8 cellular contexts compared by ENCODE assay signal in genomic region chr1:41003127-41003639, GRCh38. TPM values are rescaled to one million over a fixed set of nuclear protein-coding genes. Genes with fewer than 3 reads are reported as not detected.
DNase-seq lines count a peak whose midpoint lies in the region; ATAC-seq, FAIRE-seq and TF ChIP-seq lines count a peak whose summit lies in the region.

No MANE protein-coding gene starts in this region.

- TF ChIP-seq POLR2A in K562 (conservative IDR thresholded peaks at IDR 0.05) = no peak
- no peak for TF ChIP-seq POLR2A in prostate gland (IDR thresholded peaks at IDR 0.05)

- H3K27me3 ChIP-seq in K562 (ENCODE audit: control insufficient read depth in 2 of 2, insufficient read depth in 2 of 2, low read length in 2 of 2) = no peaks in the 10 kb centered on the region; a peak in 1 of 5 replicates
- H3K27me3 ChIP-seq in prostate gland (replicated peaks; ENCODE audit: insufficient read depth) = no peaks in the 10 kb centered on the region
- H3K27me3 ChIP-seq in pancreas = no peaks in the 10 kb centered on the region

- peak; percentile 10 for DNase-seq in DMS79 (lab: John Stamatoyannopoulos, UW)
- no peak for DNase-seq in K562 (ENCODE audit: extremely low read depth in 1 of 4, low spot score in 3 of 4)
- DNase-seq in prostate gland (ENCODE audit: low spot score) = no peak
- no peak for DNase-seq in NCI-H1048 (lab: John Stamatoyannopoulos, UW)
- no peak for DNase-seq in superior temporal gyrus (ENCODE audit: extremely low spot score)
- DNase-seq in pancreas = no peak

- BruUV-seq in K562 (replicated peaks; lab: Mats Ljungman, UMichigan) = no TSS peak

- H3K4me3 ChIP-seq in K562 = no peak overlapping the region
- H3K4me3 ChIP-seq in prostate gland = no peak overlapping the region
- no peak overlapping the region for H3K4me3 ChIP-seq in pancreas

- peak overlapping the region; percentile 28 for H3K4me2 ChIP-seq in K562 (ENCODE audit: insufficient read depth, low read length)

- H3K9me3 ChIP-seq in K562 (replicated peaks; ENCODE audit: control insufficient read depth, insufficient read depth, low read depth, low read length) (no peaks in the 10 kb centered on the region), prostate gland (no peaks in the 10 kb centered on the region), pancreas (no peaks in the 10 kb centered on the region)

- WGBS in K562 (ENCODE audit: insufficient coverage, low coverage, missing lambda C conversion rate) = 64% methylated on average over 9 of the region's 9 CpGs
- WGBS in prostate gland = 57% methylated on average over 9 of the region's 9 CpGs
- 92 to 93% methylated on average over 9 of the region's 9 CpGs for WGBS in pancreas, 2 donors

- intact Hi-C loops in K562 (cut with micrococcal nuclease) = loop anchor here (1.0 to 5.0 kb wide), 2 partner anchors 24 to 141 kb away; partner anchors contain the start of genes CITED4 and CTPS1
- intact Hi-C loops in prostate gland (cut with DNase I) = loop anchor here (1.0 kb wide), 1 partner anchor 22 kb away; no protein-coding TSS in a partner anchor
- intact Hi-C loops in pancreas (cut with DNase I) = no loop called here

- H2AFZ ChIP-seq in K562 (ENCODE audit: low read depth, low read length) = no peak overlapping the region

- peak overlapping the region in 1 of 2 experiments; percentile 49; a peak in 1 of 4 replicates for H3K9ac ChIP-seq in K562 (ENCODE audit: insufficient read depth in 1 of 2, low read depth in 2 of 2, low read length in 2 of 2)

- ATAC-seq in HG03378 (IDR thresholded peaks at IDR 0.05; ENCODE audit: unreplicated experiment) = peak; percentile 5
- peak; percentile 2; the same call in 2 of the 3 replicates for ATAC-seq in K562
- ATAC-seq in HG02798 (IDR thresholded peaks at IDR 0.05; ENCODE audit: poor library complexity, unreplicated experiment) = no peak
- ATAC-seq in pancreas = no peak

- in situ Hi-C loops in K562 (cut with MboI) = no loop called here

- H3K79me2 ChIP-seq in K562 (ENCODE audit: control insufficient read depth, insufficient read depth, low read length) = peaks cover 8% of the 10 kb centered on the region; the same call in 2 of the 3 replicates

- H3K36me3 ChIP-seq in K562 (ENCODE audit: control insufficient read depth, insufficient read depth, low read length) (peaks cover 95% of the 10 kb centered on the region), prostate gland (no peaks in the 10 kb centered on the region), pancreas (peaks cover 0 to 13% (median 11%) of the 10 kb centered on the region in 3 donors)

- H3K4me1 ChIP-seq in K562 (replicated peaks in 1 of 2; ENCODE audit: control insufficient read depth in 2 of 2, insufficient read depth in 2 of 2, low read length in 2 of 2) (peaks cover 13 to 17% of the 10 kb centered on the region in 2 experiments; a peak in 4 of 5 replicates), prostate gland (replicated peaks) (peaks cover 4% of the 10 kb centered on the region), pancreas (peaks cover 0 to 5% (median 0%) of the 10 kb centered on the region in 3 donors)

- CTCF ChIA-PET in K562 (lab: Yijun Ruan, JAX; ENCODE audit: low intra/inter-chr PET ratio) = interaction anchor here (2.0 kb wide), 1 partner anchor 154 kb away, joined by 16 read pairs; no protein-coding TSS in a partner anchor

- peaks cover 10% of the 10 kb centered on the region for H3K9me1 ChIP-seq in K562 (ENCODE audit: control insufficient read depth, insufficient read depth, low read length)

- peaks cover 20% of the 10 kb centered on the region for H4K20me1 ChIP-seq in K562 (replicated peaks; ENCODE audit: control insufficient read depth, insufficient read depth, low read length)

- no peak for TF ChIP-seq RAD21 in K562 (CRISPR knock-in tag; conservative IDR thresholded peaks at IDR 0.05 in 1 of 2, IDR thresholded peaks at IDR 0.05 in 1 of 2)

- TF ChIP-seq EP300 in K562 (IDR thresholded peaks at IDR 0.05; ENCODE audit: low read length) = no peak

- H3K27ac ChIP-seq in K562 (ENCODE audit: extremely low read depth, low read depth, low read length) (no peak overlapping the region), prostate gland (peak overlapping the region; percentile 35 to 42), pancreas (no peak overlapping the region)

- FAIRE-seq in K562 (lab: Jason Lieb, UNC) = no peak
- FAIRE-seq in pancreas (lab: Jason Lieb, UNC) = no peak

- POLR2A ChIA-PET in K562 (lab: Yijun Ruan, JAX) = interaction anchor here (0.5 to 1.9 kb wide), 18 partner anchors 10 to 312 kb away, joined by 3 to 19 read pairs (median 4); partner anchors contain the start of genes NFYC and SLFNL1

- no peak for TF ChIP-seq CTCF in K562 (IDR thresholded peaks at IDR 0.05 in 2 of 3, conservative IDR thresholded peaks at IDR 0.05 in 1 of 3; ENCODE audit: insufficient read depth in 2 of 3, low read depth in 1 of 3, low read length in 3 of 3)
- TF ChIP-seq CTCF in prostate gland (IDR thresholded peaks at IDR 0.05) = no peak
- TF ChIP-seq CTCF in pancreas (IDR thresholded peaks at IDR 0.05) = no peak

TF ChIP-seq in K562, 482 proteins besides CTCF, POLR2A, EP300 and RAD21 (continues in another document):
- TF ChIP-seq ZNF263 (CRISPR knock-in tag; IDR thresholded peaks at IDR 0.05; ENCODE audit: borderline replicate concordance) (peak; percentile 54; the same call in 1 of the 2 replicates), NR2C2 (CRISPR knock-in tag; IDR thresholded peaks at IDR 0.05) (no peak), NR2C2 (tag; IDR thresholded peaks at IDR 0.05) (peak; percentile 43; the same call in 1 of the 2 replicates), HDGF (IDR thresholded peaks at IDR 0.05) (0 out of 2 replicates have a peak, but pooled peaks have one; percentile 39), ZBED1 (IDR thresholded peaks at IDR 0.05) (no peak), TRIM24 (IDR thresholded peaks at IDR 0.05) (no peak), IRF9 (tag; IDR thresholded peaks at IDR 0.05) (no peak)

RNA-seq across cellular contexts. Expression of gene SLFNL1, which starts 18.3 kb away (rescaled TPM):
- 0.58 and 1.4 TPM in 2 replicates for total RNA-seq in K562 (2011; cell fraction: chromatin; rRNA removed; ENCODE audit: low replicate concordance)
- 0.66 and 1.2 TPM in 2 replicates for total RNA-seq in K562 (2011; cell fraction: nucleolus; rRNA removed)
- total RNA-seq in K562 (2011; cell fraction: nucleoplasm; rRNA removed) = 0.31 and 0.51 TPM in 2 replicates
- total RNA-seq in K562 (2014; rRNA removed) (0.05 and 0.29 TPM in 2 replicates), K562 (2014; rRNA removed; fragmentation: Illumina TruSeq; extraction: Trizol) (0.03 TPM in 1 of 2 replicates, not detected in the other), K562 (2015; rRNA removed; fragmentation: Illumina TruSeq; extraction: Trizol) (0.08 and 0.14 TPM in 2 replicates), K562 (2021) (0.07 TPM in 1 of 2 replicates, not detected in the other), prostate gland (1 to 10 TPM; 2.4 to 5.8 TPM), pancreas (under 1 TPM; 0.18 to 0.90 (median 0.39) TPM)
- polyA plus RNA-seq in K562 (2011; rRNA removed) (0.01 TPM in 1 of 2 replicates, not detected in the other), K562 (2014; fragmentation: Illumina TruSeq; extraction: Trizol) (0.03 TPM in 1 of 2 replicates, not detected in the other), K562 (2014; fragmentation: Nextera tagmentation; extraction: Ambion mirVana) (not detected), K562 (2014; rRNA removed) (0.05 and 0.12 TPM in 2 replicates), pancreas (1 to 10 TPM in 1 of 2 donors, under 1 TPM in 1; 0.89 to 1.4 TPM)
- polyA plus RNA-seq in K562 (2011; cell fraction: cytosol; rRNA removed) = not detected in 2 replicates
- polyA plus RNA-seq in K562 (2011; cell fraction: nucleus; rRNA removed) = 0.10 and 0.13 TPM in 2 replicates
- 0.25 and 0.47 TPM in 2 replicates for polyA plus RNA-seq in K562 (2012)
- polyA minus RNA-seq in K562 (2011; rRNA and poly(A)+ RNA removed) = 0.14 and 0.15 TPM in 2 replicates
- polyA minus RNA-seq in K562 (2011; cell fraction: cytosol; rRNA and poly(A)+ RNA removed) = not detected in 2 replicates
- 0.40 and 0.44 TPM in 2 replicates for polyA minus RNA-seq in K562 (2011; cell fraction: nucleus; rRNA and poly(A)+ RNA removed)

RNA-seq across cellular contexts. Expression of gene CTPS1, which starts 23.7 kb away (rescaled TPM):
- total RNA-seq in K562 (2011; cell fraction: chromatin; rRNA removed; ENCODE audit: low replicate concordance) = 238 and 252 TPM in 2 replicates
- total RNA-seq in K562 (2011; cell fraction: nucleolus; rRNA removed) = 123 and 132 TPM in 2 replicates
- 153 and 182 TPM in 2 replicates for total RNA-seq in K562 (2011; cell fraction: nucleoplasm; rRNA removed)
- total RNA-seq in K562 (2014; rRNA removed) (87.7 and 103 TPM in 2 replicates), K562 (2014; rRNA removed; fragmentation: Illumina TruSeq; extraction: Trizol) (93.9 and 99.0 TPM in 2 replicates), K562 (2015; rRNA removed; fragmentation: Illumina TruSeq; extraction: Trizol) (101 and 103 TPM in 2 replicates), K562 (2021) (106 and 113 TPM in 2 replicates), prostate gland (10 to 100 TPM in 1 of 2 donors, 1 to 10 TPM in 1; 8.9 to 56.5 TPM), pancreas (1 to 10 TPM; 4.1 to 8.7 (median 7.6) TPM)
- polyA plus RNA-seq in K562 (2011; rRNA removed) (44.0 and 44.4 TPM in 2 replicates), K562 (2014; fragmentation: Illumina TruSeq; extraction: Trizol) (152 and 164 TPM in 2 replicates), K562 (2014; fragmentation: Nextera tagmentation; extraction: Ambion mirVana) (10 to 100 TPM; 71.5 to 72.2 TPM), K562 (2014; rRNA removed) (70.6 and 88.0 TPM in 2 replicates), pancreas (1 to 10 TPM; 5.9 to 7.1 TPM)
- polyA plus RNA-seq in K562 (2011; cell fraction: cytosol; rRNA removed) = 23.4 and 35.2 TPM in 2 replicates
- polyA plus RNA-seq in K562 (2011; cell fraction: nucleus; rRNA removed) = 165 and 227 TPM in 2 replicates
- polyA plus RNA-seq in K562 (2012) = 58.1 and 83.7 TPM in 2 replicates
- polyA minus RNA-seq in K562 (2011; rRNA and poly(A)+ RNA removed) = 90.7 and 96.2 TPM in 2 replicates
- polyA minus RNA-seq in K562 (2011; cell fraction: cytosol; rRNA and poly(A)+ RNA removed) = 36.2 and 42.9 TPM in 2 replicates
- 78.6 and 121 TPM in 2 replicates for polyA minus RNA-seq in K562 (2011; cell fraction: nucleus; rRNA and poly(A)+ RNA removed)

Comparison
In these comparisons a context has a peak if more than half of its experiments do, and no peak if none do; other contexts are left out.
1. ATAC-seq: peak in HG03378 (single experiment) and K562 (single experiment); none in HG02798 (single experiment) and pancreas (0 of 4).
2. H3K27ac ChIP-seq: peak in prostate gland (2 of 2); none in K562 (single experiment) and pancreas (0 of 4).
3. intact Hi-C loops: an anchor here in K562 (1.0 to 5.0 kb wide) and prostate gland (1.0 kb wide); none called in pancreas.